In the genomic region with DNA sequence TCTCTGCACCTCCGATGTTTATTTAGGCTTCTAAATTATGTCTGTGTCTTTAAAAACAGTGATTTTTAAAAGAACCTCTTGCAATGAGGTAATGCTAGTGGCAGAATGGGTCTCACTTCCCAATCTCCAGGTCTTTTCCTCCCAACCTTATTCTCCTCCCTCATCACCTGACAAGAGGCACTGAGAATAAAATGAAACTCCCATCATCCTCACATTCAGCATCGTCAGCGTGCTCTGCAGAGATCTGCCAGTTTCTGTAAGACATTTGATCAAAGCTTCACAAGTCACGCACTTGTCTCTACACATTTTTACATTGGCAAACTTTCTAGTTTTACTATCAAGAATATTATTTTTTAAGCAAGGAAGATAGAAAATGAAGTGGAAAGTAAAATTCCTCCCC, we compare ENCODE assay signal across 17 cellular contexts.
"Had no signal": no experiment of that assay in that cellular context is flagged by ENCODE, and none has a peak within 500 bp of the region (broad histone marks: within the 10 kb centered on the region; RNA-seq: fewer than 3 reads in every experiment).

No MANE protein-coding gene starts in this region.

- H3K36me3 ChIP-seq: SJSA1 had no signal

- DNase-seq: Kasumi-1, MM.1S, NCI-H1436, NCI-H187, NCI-H2227 treated with DMSO at 0.1 percent for 48 hours, NCI-H524 treated with DMSO at 0.1 percent for 48 hours, NCI-H774, Right ventricle myocardium superior, RPMI8226, SIG-M5 had no signal

- FAIRE-seq: HTR-8/SVneo, K562, RCC 7860 had no signal

- H3K4me1 ChIP-seq: SJSA1 had no signal

- H3K4me3 ChIP-seq: K562, SJSA1, SK-N-MC had no signal

- H3K27ac ChIP-seq: HL-60, KMS-11, SJSA1, SK-N-MC had no signal

- H3K9me3 ChIP-seq: SJSA1 had no signal

- ATAC-seq: K562 had no signal

- H3K27me3 ChIP-seq: SJSA1 had no signal

- H3K4me2 ChIP-seq: KMS-11 had no signal

- H3K9ac ChIP-seq: KMS-11 had no signal
